29 cellular contexts compared by ENCODE assay signal in genomic region chr4:26085581-26085980, GRCh38.
DNase-seq lines count a peak whose midpoint lies in the region; ATAC-seq lines count a peak whose summit lies in the region.
"Had no signal": no experiment of that assay in that cellular context is flagged by ENCODE, and none has a peak within 500 bp of the region (broad histone marks: within the 10 kb centered on the region; RNA-seq: fewer than 3 reads in every experiment).

No MANE protein-coding gene starts in this region.

- WGBS in mesenchymal stem cell: 71% methylated on average over 3 of the region's 3 CpGs

- no peaks in the 10 kb centered on the region for H3K36me3 ChIP-seq in mesenchymal stem cell (ENCODE audit: control insufficient read depth in 1 of 2, insufficient read depth in 2 of 2, low read depth in 1 of 2, low read length in 2 of 2)
- H3K36me3 ChIP-seq: brain microvascular endothelial cell, left lung, MG63, pancreas, right atrium auricular region, upper lobe of left lung had no signal

- DNase-seq in EH (ENCODE audit: low read depth): peak; percentile 15
- DNase-seq in ELF-1 (ENCODE audit: low read depth, low spot score): peak; percentile 52
- no peak for DNase-seq in activated CD4-positive, alpha-beta memory T cell treated with anti-CD3 and anti-CD28 coated beads, Interleukin-2, amount 10 ng/mL, durations not matched to agents 7 days and 5 days
- DNase-seq in mesenchymal stem cell: no peak
- no peak for DNase-seq in NCI-H774 (lab: John Stamatoyannopoulos, UW)
- no peak for DNase-seq in central memory CD4-positive, alpha-beta T cell
- DNase-seq: activated CD4-positive, CD25-positive, alpha-beta regulatory T cell treated with anti-CD3 and anti-CD28 coated beads, Interleukin-2, amount 50 U/mL, for 72 hours; activated CD8-positive, alpha-beta memory T cell treated with anti-CD3 and anti-CD28 coated beads, Interleukin-2, amount 10 ng/mL, durations not matched to agents 7 days and 5 days; brain microvascular endothelial cell; Calu3; effector memory CD8-positive, alpha-beta T cell; foreskin melanocyte; HFFc6; left lung; MG63; midbrain; NCI-H2081; NCI-H226; NCI-H82; pancreas; stimulated activated CD4-positive, alpha-beta T cell treated with anti-CD3 and anti-CD28 coated beads, Interleukin-12 subunit alpha, Interleukin-12 subunit beta, amount 100 ng/mL, for 4 hours; stimulated activated CD4-positive, alpha-beta T cell treated with anti-CD3 and anti-CD28 coated beads, Interleukin-4, amount 100 ng/mL, for 24 hours; SW 1271; upper lobe of left lung had no signal

- CTCF ChIA-PET in activated CD4-positive, alpha-beta memory T cell treated with anti-CD3 and anti-CD28 coated beads, Interleukin-2, amount 10 ng/mL, durations not matched to agents 7 days and 5 days (lab: Charles Lee): no interaction called here

- no peaks in the 10 kb centered on the region for H3K27me3 Mint-ChIP-seq in activated CD4-positive, alpha-beta memory T cell treated with anti-CD3 and anti-CD28 coated beads, Interleukin-2, amount 10 ng/mL, durations not matched to agents 7 days and 5 days
- H3K27me3 Mint-ChIP-seq: activated CD8-positive, alpha-beta memory T cell treated with anti-CD3 and anti-CD28 coated beads, Interleukin-2, amount 10 ng/mL, durations not matched to agents 7 days and 5 days had no signal

- peak overlapping the region; percentile 79 for H3K9ac ChIP-seq in mesenchymal stem cell (ENCODE audit: low read length)

- H4K8ac ChIP-seq in mesenchymal stem cell (ENCODE audit: low read length): no peak overlapping the region

- H2AK5ac ChIP-seq in mesenchymal stem cell (ENCODE audit: low read length, severe bottlenecking): no peak overlapping the region

- no peak overlapping the region for H3K4ac ChIP-seq in mesenchymal stem cell (ENCODE audit: low read depth in 1 of 2, low read length in 2 of 2)

- H3K9me3 Mint-ChIP-seq in activated CD4-positive, alpha-beta memory T cell treated with anti-CD3 and anti-CD28 coated beads, Interleukin-2, amount 10 ng/mL, durations not matched to agents 7 days and 5 days: peaks cover 9% of the 10 kb centered on the region

- H3K18ac ChIP-seq in mesenchymal stem cell (ENCODE audit: low read depth in 1 of 2, low read length in 2 of 2): no peak overlapping the region

- POLR2A ChIA-PET in activated CD4-positive, alpha-beta memory T cell treated with anti-CD3 and anti-CD28 coated beads, Interleukin-2, amount 10 ng/mL, durations not matched to agents 7 days and 5 days (lab: Charles Lee): interaction anchor here (1.5 to 1.6 kb wide), 2 partner anchors 9 to 45 kb away, joined by 4 to 5 read pairs; no protein-coding TSS in a partner anchor

- no peak overlapping the region for H4K91ac ChIP-seq in mesenchymal stem cell (ENCODE audit: low read length)

- H3K4me2 ChIP-seq in mesenchymal stem cell (ENCODE audit: low read length, poor library complexity, severe bottlenecking): no peak overlapping the region

- no peak overlapping the region for H3K4me3 ChIP-seq in mesenchymal stem cell (ENCODE audit: insufficient read depth in 1 of 2, low read depth in 1 of 2, low read length in 2 of 2)
- H3K4me3 ChIP-seq: left lung, MG63, pancreas, right atrium auricular region, upper lobe of left lung had no signal

- no peak overlapping the region for H2AFZ ChIP-seq in mesenchymal stem cell (ENCODE audit: low read depth, low read length)

- peaks cover 0 to 68% of the 10 kb centered on the region in 2 experiments for H3K27me3 ChIP-seq in mesenchymal stem cell (ENCODE audit: control insufficient read depth in 1 of 2, insufficient read depth in 1 of 2, low read length in 2 of 2)
- H3K27me3 ChIP-seq: brain microvascular endothelial cell, left lung, MG63, pancreas, right atrium auricular region, upper lobe of left lung had no signal

- no peak overlapping the region for H3K14ac ChIP-seq in mesenchymal stem cell (ENCODE audit: low read length in 2 of 2)

- no peak overlapping the region for H2BK12ac ChIP-seq in mesenchymal stem cell (ENCODE audit: low read length in 2 of 2)

- H3K23ac ChIP-seq in mesenchymal stem cell (ENCODE audit: low read length in 2 of 2): no peak overlapping the region

- peaks cover 9% of the 10 kb centered on the region for H3K4me1 ChIP-seq in mesenchymal stem cell (ENCODE audit: control insufficient read depth, insufficient read depth, low read depth, low read length)

- ATAC-seq in HG03095 (IDR thresholded peaks at IDR 0.05; ENCODE audit: unreplicated experiment): no peak
- no peak for ATAC-seq in HG03025 (IDR thresholded peaks at IDR 0.05; ENCODE audit: low FRiP score, unreplicated experiment)
- ATAC-seq: activated CD8-positive, alpha-beta memory T cell treated with anti-CD3 and anti-CD28 coated beads, Interleukin-2, amount 10 ng/mL, durations not matched to agents 7 days and 5 days; effector memory CD8-positive, alpha-beta T cell; left lung; pancreas had no signal

- H3K4me3 Mint-ChIP-seq in activated CD4-positive, alpha-beta memory T cell treated with anti-CD3 and anti-CD28 coated beads, Interleukin-2, amount 10 ng/mL, durations not matched to agents 7 days and 5 days: no peak overlapping the region
- H3K4me3 Mint-ChIP-seq: activated CD8-positive, alpha-beta memory T cell treated with anti-CD3 and anti-CD28 coated beads, Interleukin-2, amount 10 ng/mL, durations not matched to agents 7 days and 5 days; CD14-positive monocyte; effector memory CD8-positive, alpha-beta T cell; HFFc6 had no signal

- H2BK15ac ChIP-seq in mesenchymal stem cell (ENCODE audit: low read depth, poor library complexity, severe bottlenecking): no peak overlapping the region

- no peak overlapping the region for H2BK5ac ChIP-seq in mesenchymal stem cell (ENCODE audit: low read depth, low read length, poor library complexity, severe bottlenecking)

- peaks cover 5% of the 10 kb centered on the region for H3K9me3 ChIP-seq in mesenchymal stem cell (ENCODE audit: control insufficient read depth, low read length)
- H3K9me3 ChIP-seq: pancreas had no signal

- H3K79me1 ChIP-seq in mesenchymal stem cell (replicated peaks; ENCODE audit: low read length, poor library complexity, severe bottlenecking): no peaks in the 10 kb centered on the region

- peaks cover 13% of the 10 kb centered on the region for H3K36me3 Mint-ChIP-seq in activated CD4-positive, alpha-beta memory T cell treated with anti-CD3 and anti-CD28 coated beads, Interleukin-2, amount 10 ng/mL, durations not matched to agents 7 days and 5 days (ENCODE audit: low read depth)

- peaks cover 83% of the 10 kb centered on the region for H3K4me1 Mint-ChIP-seq in activated CD4-positive, alpha-beta memory T cell treated with anti-CD3 and anti-CD28 coated beads, Interleukin-2, amount 10 ng/mL, durations not matched to agents 7 days and 5 days

- no peak overlapping the region for H3K27ac ChIP-seq in mesenchymal stem cell (ENCODE audit: low read length, poor library complexity, severe bottlenecking)
- H3K27ac ChIP-seq: brain microvascular endothelial cell, left lung, pancreas, right atrium auricular region, upper lobe of left lung had no signal

- peak overlapping the region; percentile 53 for H3K27ac Mint-ChIP-seq in activated CD4-positive, alpha-beta memory T cell treated with anti-CD3 and anti-CD28 coated beads, Interleukin-2, amount 10 ng/mL, durations not matched to agents 7 days and 5 days
- H3K27ac Mint-ChIP-seq: activated CD8-positive, alpha-beta memory T cell treated with anti-CD3 and anti-CD28 coated beads, Interleukin-2, amount 10 ng/mL, durations not matched to agents 7 days and 5 days; HFFc6; nephron progenitor cell had no signal

- H2BK120ac ChIP-seq in mesenchymal stem cell (ENCODE audit: low read depth, low read length): no peak overlapping the region

Comparison
In these comparisons a context has a peak if more than half of its experiments do, and no peak if none do; other contexts are left out.
1. DNase-seq: peak in EH (single experiment) and ELF-1 (single experiment); none in activated CD4-positive, alpha-beta memory T cell treated with anti-CD3 and anti-CD28 coated beads, Interleukin-2, amount 10 ng/mL, durations not matched to agents 7 days and 5 days (single experiment), mesenchymal stem cell (single experiment), NCI-H774 (single experiment) and central memory CD4-positive, alpha-beta T cell (single experiment).